17 cellular contexts compared by ENCODE assay signal in genomic region chr16:11051430-11052079, GRCh38.
DNase-seq lines count a peak whose midpoint lies in the region; ATAC-seq and TF ChIP-seq lines count a peak whose summit lies in the region.
"Had no signal": no experiment of that assay in that cellular context is flagged by ENCODE, and none has a peak within 500 bp of the region (broad histone marks: within the 10 kb centered on the region; RNA-seq: fewer than 3 reads in every experiment).

No MANE protein-coding gene starts in this region.

- H3K36me3 Mint-ChIP-seq in T-helper 2 cell treated with Interferon-gamma antibody and Interleukin-4, amounts not matched to agents 5 μg/mL and 100 μg/mL, for 36 hours (ENCODE audit: low read depth) = peaks cover 53% of the 10 kb centered on the region
- H3K36me3 Mint-ChIP-seq in activated T-helper 1 cell treated with anti-CD3 and anti-CD28 coated beads, Interleukin-12 subunit alpha, Interleukin-12 subunit beta, Interleukin-2, Interleukin-4 antibody, amounts not matched to agents 30 ng/mL and 10 ng/mL and 1 ng/mL, durations not matched to agents 14 hours and 24 hours and 36 hours (ENCODE audit: low read depth) = peaks cover 46% of the 10 kb centered on the region
- H3K36me3 Mint-ChIP-seq in natural killer cell = peaks cover 17% of the 10 kb centered on the region

- intact Hi-C loops in activated T-helper 1 cell treated with anti-CD3 and anti-CD28 coated beads, Interleukin-12 subunit alpha, Interleukin-12 subunit beta, Interleukin-2, Interleukin-4 antibody, amounts not matched to agents 30 ng/mL and 10 ng/mL and 1 ng/mL, durations not matched to agents 14 hours and 24 hours and 36 hours (cut with micrococcal nuclease) = loop anchor here (1.0 to 2.0 kb wide), 14 partner anchors 21 to 303 kb away; no protein-coding TSS in a partner anchor
- intact Hi-C loops in natural killer cell (cut with micrococcal nuclease) = loop anchor here (2.0 to 10.0 kb wide), 2 partner anchors 73 to 205 kb away; partner anchors contain the start of gene SOCS1

- no peaks in the 10 kb centered on the region for H3K9me3 Mint-ChIP-seq in T-helper 2 cell treated with Interferon-gamma antibody and Interleukin-4, amounts not matched to agents 5 μg/mL and 100 μg/mL, for 36 hours
- no peaks in the 10 kb centered on the region for H3K9me3 Mint-ChIP-seq in activated T-helper 1 cell treated with anti-CD3 and anti-CD28 coated beads, Interleukin-12 subunit alpha, Interleukin-12 subunit beta, Interleukin-2, Interleukin-4 antibody, amounts not matched to agents 30 ng/mL and 10 ng/mL and 1 ng/mL, durations not matched to agents 14 hours and 24 hours and 36 hours
- H3K9me3 Mint-ChIP-seq in natural killer cell = no peaks in the 10 kb centered on the region
- H3K9me3 Mint-ChIP-seq: CD14-positive monocyte had no signal

- peaks cover 85% of the 10 kb centered on the region for H3K4me1 Mint-ChIP-seq in T-helper 2 cell treated with Interferon-gamma antibody and Interleukin-4, amounts not matched to agents 5 μg/mL and 100 μg/mL, for 36 hours (ENCODE audit: low read depth)
- peaks cover 70% of the 10 kb centered on the region for H3K4me1 Mint-ChIP-seq in activated T-helper 1 cell treated with anti-CD3 and anti-CD28 coated beads, Interleukin-12 subunit alpha, Interleukin-12 subunit beta, Interleukin-2, Interleukin-4 antibody, amounts not matched to agents 30 ng/mL and 10 ng/mL and 1 ng/mL, durations not matched to agents 14 hours and 24 hours and 36 hours (ENCODE audit: low read depth)
- H3K4me1 Mint-ChIP-seq in natural killer cell = peaks cover 44 to 47% of the 10 kb centered on the region in 2 donors

- peak overlapping the region; percentile 61 for H3K4me3 Mint-ChIP-seq in T-helper 2 cell treated with Interferon-gamma antibody and Interleukin-4, amounts not matched to agents 5 μg/mL and 100 μg/mL, for 36 hours
- H3K4me3 Mint-ChIP-seq in activated T-helper 1 cell treated with anti-CD3 and anti-CD28 coated beads, Interleukin-12 subunit alpha, Interleukin-12 subunit beta, Interleukin-2, Interleukin-4 antibody, amounts not matched to agents 30 ng/mL and 10 ng/mL and 1 ng/mL, durations not matched to agents 14 hours and 24 hours and 36 hours = peak overlapping the region; percentile 60
- peak overlapping the region; percentile 69 for H3K4me3 Mint-ChIP-seq in natural killer cell

- TF ChIP-seq CTCF in natural killer cell (IDR thresholded peaks at IDR 0.05) = no peak
- TF ChIP-seq CTCF in GM13976 (IDR thresholded peaks at IDR 0.05; ENCODE audit: borderline replicate concordance, control extremely low read depth, extremely low read depth, insufficient read depth, missing control alignments) = no peak

- no peaks in the 10 kb centered on the region for H3K27me3 Mint-ChIP-seq in T-helper 2 cell treated with Interferon-gamma antibody and Interleukin-4, amounts not matched to agents 5 μg/mL and 100 μg/mL, for 36 hours (ENCODE audit: low read depth)
- no peaks in the 10 kb centered on the region for H3K27me3 Mint-ChIP-seq in activated T-helper 1 cell treated with anti-CD3 and anti-CD28 coated beads, Interleukin-12 subunit alpha, Interleukin-12 subunit beta, Interleukin-2, Interleukin-4 antibody, amounts not matched to agents 30 ng/mL and 10 ng/mL and 1 ng/mL, durations not matched to agents 14 hours and 24 hours and 36 hours (ENCODE audit: insufficient read depth)
- no peaks in the 10 kb centered on the region for H3K27me3 Mint-ChIP-seq in natural killer cell (ENCODE audit: low read depth in 2 of 2)

- H3K27ac Mint-ChIP-seq in T-helper 2 cell treated with Interferon-gamma antibody and Interleukin-4, amounts not matched to agents 5 μg/mL and 100 μg/mL, for 36 hours = peak overlapping the region; percentile 91
- H3K27ac Mint-ChIP-seq in activated T-helper 1 cell treated with anti-CD3 and anti-CD28 coated beads, Interleukin-12 subunit alpha, Interleukin-12 subunit beta, Interleukin-2, Interleukin-4 antibody, amounts not matched to agents 30 ng/mL and 10 ng/mL and 1 ng/mL, durations not matched to agents 14 hours and 24 hours and 36 hours = peak overlapping the region; percentile 83
- peak overlapping the region; percentile 66 to 84 for H3K27ac Mint-ChIP-seq in natural killer cell

- in situ Hi-C loops in GM13976 (cut with MboI; ENCODE audit: low sequenced_read_pairs, unreplicated experiment) = no loop called here

- ATAC-seq in GM21717 (IDR thresholded peaks at IDR 0.05; ENCODE audit: unreplicated experiment) (peak; percentile 11), natural killer cell (peak in 1 of 3 donors; percentile 14)
- ATAC-seq: body of pancreas had no signal

- DNase-seq in T-helper 2 cell treated with Interferon-gamma antibody and Interleukin-4, amounts not matched to agents 5 μg/mL and 100 μg/mL, for 36 hours (ENCODE audit: low spot score) = no peak
- no peak for DNase-seq in T-helper 2 cell
- no peak for DNase-seq in activated T-helper 1 cell treated with anti-CD3 and anti-CD28 coated beads, Interleukin-12 subunit alpha, Interleukin-12 subunit beta, Interleukin-2, Interleukin-4 antibody, amounts not matched to agents 30 ng/mL and 10 ng/mL and 1 ng/mL, durations not matched to agents 14 hours and 24 hours and 36 hours (ENCODE audit: low spot score)
- DNase-seq in natural killer cell = no peak
- no peak for DNase-seq in cortex of kidney (lab: John Stamatoyannopoulos, UW)
- DNase-seq in GM13976 (ENCODE audit: low spot score) = no peak
- no peak for DNase-seq in SK-N-DZ (ENCODE audit: low spot score)
- DNase-seq: 8988T; activated CD4-positive, alpha-beta T cell treated with anti-CD3 and anti-CD28 coated beads for 1 hour; body of pancreas; dermis blood vessel endothelial cell; erythroblast; GOT3; NCI-H2227 treated with DMSO at 0.1 percent for 48 hours; Right ventricle myocardium superior had no signal
